ENCODE assay signal across 8 cellular contexts in genomic region chr3:157160652-157161480, GRCh38. TPM values are rescaled to one million over a fixed set of nuclear protein-coding genes. Genes with fewer than 3 reads are reported as not detected.
DNase-seq lines count a peak whose midpoint lies in the region; ATAC-seq and TF ChIP-seq lines count a peak whose summit lies in the region.

No MANE protein-coding gene starts in this region.

- TF ChIP-seq CTCF in gastroesophageal sphincter (IDR thresholded peaks at IDR 0.05) (no peak), neutrophil (IDR thresholded peaks at IDR 0.05) (peak; percentile 6), upper lobe of left lung (IDR thresholded peaks at IDR 0.05) (no peak)

- H3K4me3 ChIP-seq in NT2/D1 (ENCODE audit: insufficient read length, low read depth) (peak overlapping the region; percentile 93), gastroesophageal sphincter (peak overlapping the region; percentile 88 to 95), neutrophil (ENCODE audit: low read depth in 1 of 2, low read length in 1 of 2) (peak overlapping the region; percentile 98), upper lobe of left lung (peak overlapping the region; percentile 30 to 86 (median 83))

- WGBS in gastroesophageal sphincter (ENCODE audit: low coverage in 1 of 2), 2 donors, result 4 to 22% methylated on average over 5 to 21 of the region's 22 CpGs
- 5 to 6% methylated on average over 22 of the region's 22 CpGs for WGBS in upper lobe of left lung, 2 donors

- H3K9me3 ChIP-seq in NT2/D1 (ENCODE audit: insufficient read depth, low read length) (no peaks in the 10 kb centered on the region), gastroesophageal sphincter (no peaks in the 10 kb centered on the region), neutrophil (no peaks in the 10 kb centered on the region), upper lobe of left lung (no peaks in the 10 kb centered on the region)

- H3K27me3 ChIP-seq in NT2/D1 (ENCODE audit: insufficient read depth, insufficient read length) (no peaks in the 10 kb centered on the region), gastroesophageal sphincter (no peaks in the 10 kb centered on the region), neutrophil (no peaks in the 10 kb centered on the region), upper lobe of left lung (no peaks in the 10 kb centered on the region)

- no peaks in the 10 kb centered on the region for H3K4me1 ChIP-seq in NT2/D1 (ENCODE audit: insufficient read depth, insufficient read length)
- H3K4me1 ChIP-seq in gastroesophageal sphincter, result peaks cover 30 to 42% (median 31%) of the 10 kb centered on the region in 3 donors
- peaks cover 52 to 58% of the 10 kb centered on the region in 2 experiments for H3K4me1 ChIP-seq in neutrophil (ENCODE audit: control insufficient read depth in 1 of 2, insufficient read depth in 1 of 2, low read depth in 1 of 2, low read length in 1 of 2)
- H3K4me1 ChIP-seq in upper lobe of left lung, result peaks cover 38 to 46% (median 40%) of the 10 kb centered on the region in 4 donors

- TF ChIP-seq POLR2A in gastroesophageal sphincter (IDR thresholded peaks at IDR 0.05) (no peak), upper lobe of left lung (IDR thresholded peaks at IDR 0.05) (no peak)

- peaks cover 36% of the 10 kb centered on the region for H3K36me3 ChIP-seq in NT2/D1 (ENCODE audit: insufficient read depth, insufficient read length, low read length)
- peaks cover 2 to 27% of the 10 kb centered on the region in 2 donors for H3K36me3 ChIP-seq in gastroesophageal sphincter
- peaks cover 31% of the 10 kb centered on the region for H3K36me3 ChIP-seq in neutrophil
- H3K36me3 ChIP-seq in upper lobe of left lung, result peaks cover 10 to 30% (median 20%) of the 10 kb centered on the region in 4 donors

- peak overlapping the region; percentile 97 for H3K9ac ChIP-seq in NT2/D1 (ENCODE audit: insufficient read length, low read depth)

- in situ Hi-C loops in Caki2 (cut with HindIII; ENCODE audit: low pct_unique_long_range_greater_than_20kb, low sequenced_read_pairs), result no loop called here

- H3K27ac ChIP-seq in gastroesophageal sphincter (peak overlapping the region; percentile 98 to 100 (median 100)), neutrophil (peak overlapping the region; percentile 99), upper lobe of left lung (peak overlapping the region; percentile 99 to 100 (median 100))

- peak; percentile 97 for DNase-seq in Caki2 (ENCODE audit: low read depth)
- no peak for DNase-seq in NT2/D1 (ENCODE audit: low read depth, low spot score)
- peak; percentile 49 for DNase-seq in activated T-helper 9 cell treated with anti-CD3 and anti-CD28 coated beads, Interleukin-2, amount 50 U/mL, for 16 hours (ENCODE audit: low read depth)
- DNase-seq in upper lobe of left lung, result peak in 1 of 2 donors; percentile 94

- ATAC-seq in GM19438 (IDR thresholded peaks at IDR 0.05; ENCODE audit: low read depth, unreplicated experiment) (peak; percentile 31), HG03520 (IDR thresholded peaks at IDR 0.05; ENCODE audit: unreplicated experiment) (peak; percentile 26), gastroesophageal sphincter (peak; percentile 86), upper lobe of left lung (ENCODE audit: low FRiP score in 2 of 2) (peak; percentile 89)

- TF ChIP-seq EP300 in gastroesophageal sphincter (IDR thresholded peaks at IDR 0.05) (peak; percentile 62), upper lobe of left lung (IDR thresholded peaks at IDR 0.05) (peak in 2 of 4 donors; percentile 68 to 70)

RNA-seq across cellular contexts. Expression of gene CCNL1, which starts 0.9 kb away (rescaled TPM):
- 31.0 and 69.5 TPM in 2 replicates for total RNA-seq in Caki2 (2014; rRNA removed; shearing (Covaris generic); ENCODE audit: low replicate concordance)
- total RNA-seq in gastroesophageal sphincter (100 to 1,000 TPM in 2 of 4 donors, 10 to 100 TPM in 2; 32.7 to 211 (median 92.6) TPM), upper lobe of left lung (100 to 1,000 TPM; 118 to 344 (median 246) TPM)

Comparison
In these comparisons a context has a peak if more than half of its experiments do, and no peak if none do; other contexts are left out.
1. ATAC-seq: peak in every context shown above with its lines; median percentile 89 in upper lobe of left lung; 86 in gastroesophageal sphincter; 31 in GM19438; 26 in HG03520.